Comparison of ENCODE assay signal across 18 cellular contexts in the genomic region with DNA sequence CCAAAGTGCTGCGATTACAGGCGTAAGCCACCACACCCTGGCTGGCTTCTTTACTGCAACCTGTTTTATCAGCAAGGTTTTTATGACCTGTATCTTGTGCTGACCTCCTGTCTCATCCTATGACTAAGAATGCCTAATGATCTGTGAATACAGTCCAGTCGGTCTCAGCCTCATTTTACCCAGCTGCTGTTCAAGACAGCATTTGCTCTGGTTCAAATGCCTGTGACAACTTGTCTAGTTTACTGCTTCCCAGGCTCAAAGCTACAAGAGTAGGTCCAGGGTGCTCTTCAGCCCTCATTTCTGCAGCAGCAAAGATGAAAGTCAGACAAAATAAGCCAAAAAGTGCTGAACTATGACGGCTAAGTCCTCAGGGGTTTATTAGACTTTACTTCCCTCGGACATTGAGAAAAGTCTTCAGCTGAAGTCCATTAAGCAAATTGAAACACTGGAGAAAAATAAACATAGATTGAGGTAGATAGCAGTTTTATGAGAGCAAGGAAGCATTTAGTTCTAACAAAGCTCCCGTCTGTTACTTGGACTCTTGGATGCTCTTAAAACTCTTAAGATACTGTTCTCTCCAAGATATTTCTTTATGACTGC. TPM values are rescaled to one million over a fixed set of nuclear protein-coding genes. Genes with fewer than 3 reads are reported as not detected.
A peak's percentile ranks its signal among the peaks of the same experiment; 100 is the strongest.
DNase-seq lines count a peak whose midpoint lies in the region; ATAC-seq and TF ChIP-seq lines count a peak whose summit lies in the region.
"Had no signal": no experiment of that assay in that cellular context is flagged by ENCODE, and none has a peak within 500 bp of the region (broad histone marks: within the 10 kb centered on the region; RNA-seq: fewer than 3 reads in every experiment).

No MANE protein-coding gene starts in this region.

- WGBS in hepatocyte (ENCODE audit: low lambda C conversion rate, missing lambda C conversion rate): 23% methylated on average over 6 of the region's 6 CpGs

- H3K9me3 Mint-ChIP-seq in MCF 10A (ENCODE audit: unreplicated experiment) (no peaks in the 10 kb centered on the region), type B pancreatic cell (no peaks in the 10 kb centered on the region)
- H3K9me3 Mint-ChIP-seq in effector memory CD8-positive, alpha-beta T cell: no peaks in the 10 kb centered on the region

- H3K9me2 ChIP-seq in hepatocyte (replicated peaks; ENCODE audit: insufficient read depth): no peaks in the 10 kb centered on the region

- H3K27me3 Mint-ChIP-seq in MCF 10A (ENCODE audit: insufficient read depth, unreplicated experiment): peaks cover 51% of the 10 kb centered on the region
- no peaks in the 10 kb centered on the region for H3K27me3 Mint-ChIP-seq in type B pancreatic cell
- H3K27me3 Mint-ChIP-seq in effector memory CD8-positive, alpha-beta T cell: peaks cover 0 to 15% of the 10 kb centered on the region in 2 donors

- BruUV-seq in MCF 10A (replicated peaks; lab: Mats Ljungman, UMichigan) (no TSS peak), Panc1 (replicated peaks; lab: Mats Ljungman, UMichigan) (no TSS peak)

- intact Hi-C loops in MCF 10A (cut with micrococcal nuclease) (no loop called here), Panc1 (cut with micrococcal nuclease; ENCODE audit: unreplicated experiment) (no loop called here)

- H3K4me1 Mint-ChIP-seq in MCF 10A (ENCODE audit: insufficient read depth, unreplicated experiment): no peaks in the 10 kb centered on the region
- H3K4me1 Mint-ChIP-seq in type B pancreatic cell (ENCODE audit: unreplicated experiment): peaks cover 29% of the 10 kb centered on the region
- H3K4me1 Mint-ChIP-seq in effector memory CD8-positive, alpha-beta T cell (ENCODE audit: low read depth in 2 of 2): no peaks in the 10 kb centered on the region

- no peak for TF ChIP-seq CTCF in MCF 10A (IDR thresholded peaks at IDR 0.05; ENCODE audit: unreplicated experiment)
- no peak for TF ChIP-seq CTCF in Panc1 (IDR thresholded peaks at IDR 0.05)
- TF ChIP-seq CTCF in hepatocyte (IDR thresholded peaks at IDR 0.05; ENCODE audit: poor library complexity): no peak
- TF ChIP-seq CTCF in type B pancreatic cell (conservative IDR thresholded peaks at IDR 0.05): no peak

- DNase-seq in T47D (ENCODE audit: low read depth in 1 of 2, low spot score in 1 of 2) (peak; percentile 2 to 45), MCF 10A (ENCODE audit: unreplicated experiment) (no peak), Panc1 (ENCODE audit: low read depth, low spot score) (no peak), hepatocyte (ENCODE audit: low spot score) (no peak), type B pancreatic cell (ENCODE audit: extremely low spot score, unreplicated experiment) (peak; percentile 13), T1000 (lab: John Stamatoyannopoulos, UW) (no peak)
- no peak for DNase-seq in effector memory CD8-positive, alpha-beta T cell
- DNase-seq: DMS53, GDM1, NCI-H1048, NCI-H2107, NCI-H226, NCI-H526 treated with DMSO at 0.1 percent for 48 hours had no signal

- H3K27ac Mint-ChIP-seq in MCF 10A (ENCODE audit: low read depth, unreplicated experiment) (no peak overlapping the region), type B pancreatic cell (peak overlapping the region; percentile 57)
- no peak overlapping the region for H3K27ac Mint-ChIP-seq in effector memory CD8-positive, alpha-beta T cell

- H3K79me2 ChIP-seq in hepatocyte: no peaks in the 10 kb centered on the region

- H3K27me3 ChIP-seq in Panc1 (ENCODE audit: control insufficient read depth, insufficient read depth, low read length): no peaks in the 10 kb centered on the region
- H3K27me3 ChIP-seq in hepatocyte: no peaks in the 10 kb centered on the region

- H2AFZ ChIP-seq in hepatocyte: no peak overlapping the region

- H3K4me2 ChIP-seq in hepatocyte: peak overlapping the region; percentile 49

- in situ Hi-C loops in T47D (cut with HindIII; ENCODE audit: low pct_unique_long_range_greater_than_20kb, low sequenced_read_pairs) (no loop called here), Panc1 (cut with HindIII; ENCODE audit: low pct_unique_long_range_greater_than_20kb, low sequenced_read_pairs) (no loop called here)

- H3K36me3 Mint-ChIP-seq in MCF 10A (ENCODE audit: insufficient read depth, unreplicated experiment) (no peaks in the 10 kb centered on the region), type B pancreatic cell (no peaks in the 10 kb centered on the region)
- no peaks in the 10 kb centered on the region for H3K36me3 Mint-ChIP-seq in effector memory CD8-positive, alpha-beta T cell (ENCODE audit: insufficient read depth)

- H3K4me3 Mint-ChIP-seq in MCF 10A (ENCODE audit: unreplicated experiment) (no peak overlapping the region), type B pancreatic cell (no peak overlapping the region)
- no peak overlapping the region for H3K4me3 Mint-ChIP-seq in effector memory CD8-positive, alpha-beta T cell

- H3K27ac ChIP-seq in Panc1 (ENCODE audit: low read length): peak overlapping the region; percentile 59; the same call in 1 of the 2 replicates
- peak overlapping the region; percentile 80 for H3K27ac ChIP-seq in hepatocyte

- H3K36me3 ChIP-seq in Panc1 (ENCODE audit: control insufficient read depth, insufficient read depth, low read length) (no peaks in the 10 kb centered on the region), hepatocyte (replicated peaks; ENCODE audit: insufficient read depth, low read depth) (no peaks in the 10 kb centered on the region)

- H3K4me3 ChIP-seq in Panc1 (ENCODE audit: low read depth in 2 of 2, low read length in 2 of 2) (no peak overlapping the region), hepatocyte (no peak overlapping the region)

- no peaks in the 10 kb centered on the region for H3K9me3 ChIP-seq in Panc1 (ENCODE audit: control insufficient read depth, insufficient read depth, low read depth, low read length)
- H3K9me3 ChIP-seq in hepatocyte (ENCODE audit: low read depth): no peaks in the 10 kb centered on the region
- H3K9me3 ChIP-seq: Caco-2 had no signal

- CTCF ChIA-PET in MCF 10A (lab: Yijun Ruan, JAX) (no interaction called here), Panc1 (lab: Charles Lee) (no interaction called here)

- H3K4me1 ChIP-seq in Panc1 (ENCODE audit: control insufficient read depth, insufficient read depth, low read length) (peaks cover 5% of the 10 kb centered on the region; the same call in 1 of the 2 replicates), hepatocyte (ENCODE audit: insufficient read depth) (peaks cover 8% of the 10 kb centered on the region)

- ATAC-seq in Panc1: peak; percentile 79
- no peak for ATAC-seq in HG02840 (IDR thresholded peaks at IDR 0.05; ENCODE audit: low FRiP score, unreplicated experiment)
- no peak for ATAC-seq in effector memory CD8-positive, alpha-beta T cell (replicated peaks)
- ATAC-seq: SK-N-SH treated with all-trans-retinoic acid at 6 μM for 48 hours had no signal

- POLR2A ChIA-PET in MCF 10A (lab: Yijun Ruan, JAX): no interaction called here
- POLR2A ChIA-PET in Panc1 (lab: Charles Lee): interaction anchor here (0.7 kb wide), 1 partner anchor 25 kb away, joined by 7 read pairs; no protein-coding TSS in a partner anchor

- H4K20me1 ChIP-seq in hepatocyte (ENCODE audit: insufficient read depth, poor library complexity, severe bottlenecking): no peaks in the 10 kb centered on the region

RNA-seq across cellular contexts. Expression of gene LYZL1, which starts 12.5 kb away (rescaled TPM):
- total RNA-seq in MCF 10A (2022) (not detected in 2 replicates), Panc1 (2021; ENCODE audit: unreplicated experiment) (not detected), hepatocyte (not detected in 2 replicates), type B pancreatic cell (ENCODE audit: low replicate concordance) (not detected in 2 replicates)
- polyA plus RNA-seq in Panc1 (2012; ENCODE audit: insufficient read length): not detected
- not detected in 2 replicates for polyA plus RNA-seq in hepatocyte
- total RNA-seq: A172, Caco-2, OCI-LY7 had no signal

Comparison
In these comparisons a context has a peak if more than half of its experiments do, and no peak if none do; other contexts are left out.
1. DNase-seq: peak in T47D (2 of 2) and type B pancreatic cell (single experiment); none in MCF 10A (single experiment), Panc1 (single experiment), hepatocyte (single experiment), effector memory CD8-positive, alpha-beta T cell (0 of 3) and T1000 (single experiment).